ENCODE assay signal across 2 cellular contexts in genomic region chr7:128026551-128026950, GRCh38.
TF ChIP-seq lines count a peak whose summit lies in the region.

No MANE protein-coding gene starts in this region.

TF ChIP-seq in SK-N-SH, 30 proteins besides CTCF, POLR2A, EP300 and RAD21 (continued from another document):
- no peak for TF ChIP-seq ZBTB33 (IDR thresholded peaks at IDR 0.05; ENCODE audit: borderline replicate concordance, low read depth)
- TF ChIP-seq, protein P1, sequence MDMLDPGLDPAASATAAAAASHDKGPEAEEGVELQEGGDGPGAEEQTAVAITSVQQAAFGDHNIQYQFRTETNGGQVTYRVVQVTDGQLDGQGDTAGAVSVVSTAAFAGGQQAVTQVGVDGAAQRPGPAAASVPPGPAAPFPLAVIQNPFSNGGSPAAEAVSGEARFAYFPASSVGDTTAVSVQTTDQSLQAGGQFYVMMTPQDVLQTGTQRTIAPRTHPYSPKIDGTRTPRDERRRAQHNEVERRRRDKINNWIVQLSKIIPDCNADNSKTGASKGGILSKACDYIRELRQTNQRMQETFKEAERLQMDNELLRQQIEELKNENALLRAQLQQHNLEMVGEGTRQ (IDR thresholded peaks at IDR 0.05; ENCODE audit: borderline replicate concordance, low read depth, low read length): no peak

TF ChIP-seq in SK-N-SH treated with all-trans-retinoic acid at 6 μM for 48 hours, 23 proteins besides CTCF, POLR2A, EP300 and RAD21 (continued from another document):
- TF ChIP-seq, protein P2, sequence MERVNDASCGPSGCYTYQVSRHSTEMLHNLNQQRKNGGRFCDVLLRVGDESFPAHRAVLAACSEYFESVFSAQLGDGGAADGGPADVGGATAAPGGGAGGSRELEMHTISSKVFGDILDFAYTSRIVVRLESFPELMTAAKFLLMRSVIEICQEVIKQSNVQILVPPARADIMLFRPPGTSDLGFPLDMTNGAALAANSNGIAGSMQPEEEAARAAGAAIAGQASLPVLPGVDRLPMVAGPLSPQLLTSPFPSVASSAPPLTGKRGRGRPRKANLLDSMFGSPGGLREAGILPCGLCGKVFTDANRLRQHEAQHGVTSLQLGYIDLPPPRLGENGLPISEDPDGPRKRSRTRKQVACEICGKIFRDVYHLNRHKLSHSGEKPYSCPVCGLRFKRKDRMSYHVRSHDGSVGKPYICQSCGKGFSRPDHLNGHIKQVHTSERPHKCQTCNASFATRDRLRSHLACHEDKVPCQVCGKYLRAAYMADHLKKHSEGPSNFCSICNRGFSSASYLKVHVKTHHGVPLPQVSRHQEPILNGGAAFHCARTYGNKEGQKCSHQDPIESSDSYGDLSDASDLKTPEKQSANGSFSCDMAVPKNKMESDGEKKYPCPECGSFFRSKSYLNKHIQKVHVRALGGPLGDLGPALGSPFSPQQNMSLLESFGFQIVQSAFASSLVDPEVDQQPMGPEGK (CRISPR knock-in tag; IDR thresholded peaks at IDR 0.05; ENCODE audit: borderline replicate concordance): no peak
- no peak for TF ChIP-seq OSR1 (CRISPR knock-in tag; IDR thresholded peaks at IDR 0.05)
- TF ChIP-seq, protein P3, sequence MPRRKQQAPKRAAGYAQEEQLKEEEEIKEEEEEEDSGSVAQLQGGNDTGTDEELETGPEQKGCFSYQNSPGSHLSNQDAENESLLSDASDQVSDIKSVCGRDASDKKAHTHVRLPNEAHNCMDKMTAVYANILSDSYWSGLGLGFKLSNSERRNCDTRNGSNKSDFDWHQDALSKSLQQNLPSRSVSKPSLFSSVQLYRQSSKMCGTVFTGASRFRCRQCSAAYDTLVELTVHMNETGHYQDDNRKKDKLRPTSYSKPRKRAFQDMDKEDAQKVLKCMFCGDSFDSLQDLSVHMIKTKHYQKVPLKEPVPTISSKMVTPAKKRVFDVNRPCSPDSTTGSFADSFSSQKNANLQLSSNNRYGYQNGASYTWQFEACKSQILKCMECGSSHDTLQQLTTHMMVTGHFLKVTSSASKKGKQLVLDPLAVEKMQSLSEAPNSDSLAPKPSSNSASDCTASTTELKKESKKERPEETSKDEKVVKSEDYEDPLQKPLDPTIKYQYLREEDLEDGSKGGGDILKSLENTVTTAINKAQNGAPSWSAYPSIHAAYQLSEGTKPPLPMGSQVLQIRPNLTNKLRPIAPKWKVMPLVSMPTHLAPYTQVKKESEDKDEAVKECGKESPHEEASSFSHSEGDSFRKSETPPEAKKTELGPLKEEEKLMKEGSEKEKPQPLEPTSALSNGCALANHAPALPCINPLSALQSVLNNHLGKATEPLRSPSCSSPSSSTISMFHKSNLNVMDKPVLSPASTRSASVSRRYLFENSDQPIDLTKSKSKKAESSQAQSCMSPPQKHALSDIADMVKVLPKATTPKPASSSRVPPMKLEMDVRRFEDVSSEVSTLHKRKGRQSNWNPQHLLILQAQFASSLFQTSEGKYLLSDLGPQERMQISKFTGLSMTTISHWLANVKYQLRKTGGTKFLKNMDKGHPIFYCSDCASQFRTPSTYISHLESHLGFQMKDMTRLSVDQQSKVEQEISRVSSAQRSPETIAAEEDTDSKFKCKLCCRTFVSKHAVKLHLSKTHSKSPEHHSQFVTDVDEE (CRISPR knock-in tag; IDR thresholded peaks at IDR 0.05): no peak
- TF ChIP-seq ESRRG (CRISPR knock-in tag; IDR thresholded peaks at IDR 0.05): no peak
- TF ChIP-seq, protein P4, sequence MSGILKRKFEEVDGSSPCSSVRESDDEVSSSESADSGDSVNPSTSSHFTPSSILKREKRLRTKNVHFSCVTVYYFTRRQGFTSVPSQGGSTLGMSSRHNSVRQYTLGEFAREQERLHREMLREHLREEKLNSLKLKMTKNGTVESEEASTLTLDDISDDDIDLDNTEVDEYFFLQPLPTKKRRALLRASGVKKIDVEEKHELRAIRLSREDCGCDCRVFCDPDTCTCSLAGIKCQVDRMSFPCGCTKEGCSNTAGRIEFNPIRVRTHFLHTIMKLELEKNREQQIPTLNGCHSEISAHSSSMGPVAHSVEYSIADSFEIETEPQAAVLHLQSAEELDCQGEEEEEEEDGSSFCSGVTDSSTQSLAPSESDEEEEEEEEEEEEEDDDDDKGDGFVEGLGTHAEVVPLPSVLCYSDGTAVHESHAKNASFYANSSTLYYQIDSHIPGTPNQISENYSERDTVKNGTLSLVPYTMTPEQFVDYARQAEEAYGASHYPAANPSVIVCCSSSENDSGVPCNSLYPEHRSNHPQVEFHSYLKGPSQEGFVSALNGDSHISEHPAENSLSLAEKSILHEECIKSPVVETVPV (CRISPR knock-in tag; IDR thresholded peaks at IDR 0.05): no peak
- TF ChIP-seq, protein P5, sequence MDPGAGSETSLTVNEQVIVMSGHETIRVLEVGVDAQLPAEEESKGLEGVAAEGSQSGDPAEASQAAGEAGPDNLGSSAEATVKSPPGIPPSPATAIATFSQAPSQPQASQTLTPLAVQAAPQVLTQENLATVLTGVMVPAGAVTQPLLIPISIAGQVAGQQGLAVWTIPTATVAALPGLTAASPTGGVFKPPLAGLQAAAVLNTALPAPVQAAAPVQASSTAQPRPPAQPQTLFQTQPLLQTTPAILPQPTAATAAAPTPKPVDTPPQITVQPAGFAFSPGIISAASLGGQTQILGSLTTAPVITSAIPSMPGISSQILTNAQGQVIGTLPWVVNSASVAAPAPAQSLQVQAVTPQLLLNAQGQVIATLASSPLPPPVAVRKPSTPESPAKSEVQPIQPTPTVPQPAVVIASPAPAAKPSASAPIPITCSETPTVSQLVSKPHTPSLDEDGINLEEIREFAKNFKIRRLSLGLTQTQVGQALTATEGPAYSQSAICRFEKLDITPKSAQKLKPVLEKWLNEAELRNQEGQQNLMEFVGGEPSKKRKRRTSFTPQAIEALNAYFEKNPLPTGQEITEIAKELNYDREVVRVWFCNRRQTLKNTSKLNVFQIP (CRISPR knock-in tag; IDR thresholded peaks at IDR 0.05; ENCODE audit: borderline replicate concordance, low read depth): no peak
- TF ChIP-seq ZFP3 (CRISPR knock-in tag; IDR thresholded peaks at IDR 0.05): no peak
- no peak for TF ChIP-seq BACH2 (CRISPR knock-in tag; IDR thresholded peaks at IDR 0.05; ENCODE audit: borderline replicate concordance)
- TF ChIP-seq SNAI2 (CRISPR knock-in tag; IDR thresholded peaks at IDR 0.05): no peak
